In the genomic region with DNA sequence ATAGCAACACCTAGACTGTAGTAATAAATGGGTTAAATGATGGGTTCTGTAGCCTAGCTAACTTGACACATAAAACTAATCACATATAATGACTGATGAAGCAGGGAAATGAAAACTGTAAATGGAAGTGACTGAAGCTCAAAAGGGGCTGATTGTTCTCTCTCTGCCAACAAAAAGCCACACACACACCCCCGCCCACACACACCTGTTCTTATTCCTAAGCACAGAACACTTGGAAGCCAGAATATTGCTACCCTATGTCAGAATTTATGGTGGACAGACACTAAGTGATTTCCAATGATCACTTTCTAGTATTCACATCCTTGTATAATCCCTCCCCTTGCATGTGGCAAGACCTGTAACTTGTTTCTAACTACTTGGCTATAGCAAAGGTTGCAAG, we compare ENCODE assay signal across 25 cellular contexts.
"Had no signal": no experiment of that assay in that cellular context is flagged by ENCODE, and none has a peak within 500 bp of the region (broad histone marks: within the 10 kb centered on the region; RNA-seq: fewer than 3 reads in every experiment).

No MANE protein-coding gene starts in this region.

- H3K27me3 ChIP-seq: neural progenitor cell, ovary, right lobe of liver, sigmoid colon, stomach, thyroid gland, tibial nerve, upper lobe of left lung, vagina had no signal

- FAIRE-seq: urothelium cell line had no signal

- H3K79me2 ChIP-seq: parathyroid adenoma had no signal

- H3K36me3 ChIP-seq: neural progenitor cell, ovary, right lobe of liver, sigmoid colon, stomach, thoracic aorta, thyroid gland, tibial nerve, upper lobe of left lung, vagina had no signal

- H3K9ac ChIP-seq: neural progenitor cell, parathyroid adenoma had no signal

- H3K27ac ChIP-seq: neural progenitor cell, ovary, parathyroid adenoma, psoas muscle, right lobe of liver, sigmoid colon, stomach, thoracic aorta, thyroid gland, tibial nerve, upper lobe of left lung, vagina had no signal

- DNase-seq: naive thymus-derived CD4-positive, alpha-beta T cell; natural killer cell; occipital lobe; ovary; posterior cingulate gyrus; psoas muscle; right cardiac atrium; right lobe of liver; sigmoid colon; stimulated activated CD4-positive, alpha-beta T cell treated with anti-CD3 and anti-CD28 coated beads, Interleukin-15, amount 100 ng/mL, for 24 hours; stimulated activated CD4-positive, alpha-beta T cell treated with anti-CD3 and anti-CD28 coated beads, Interleukin-2, amount 100 ng/mL, for 24 hours; stimulated activated CD4-positive, alpha-beta T cell treated with anti-CD3 and anti-CD28 coated beads, Interleukin-2, amount 100 ng/mL, for 48 hours; stimulated activated CD4-positive, alpha-beta T cell treated with anti-CD3 and anti-CD28 coated beads, Interleukin-4, amount 100 ng/mL, for 24 hours; stimulated activated naive B cell treated with anti-CD40 and anti-IgM and Interleukin-4, amounts not matched to agents 10 μg/mL and 1 μg/mL and 100 μg/mL, for 72 hours; stimulated activated naive CD4-positive, alpha-beta T cell treated with Interleukin-2 at 50 U/mL for 16 hours; stomach; thyroid gland; trophoblast cell; upper lobe of left lung had no signal

- H2AFZ ChIP-seq: neural progenitor cell, parathyroid adenoma had no signal

- H3K4me1 ChIP-seq: neural progenitor cell, parathyroid adenoma, psoas muscle, right lobe of liver, sigmoid colon, stomach, thyroid gland, tibial nerve, upper lobe of left lung, vagina had no signal

- H3K9me3 ChIP-seq: ovary, psoas muscle, right lobe of liver, sigmoid colon, stomach, thoracic aorta, thyroid gland, tibial nerve, upper lobe of left lung, vagina had no signal

- H3K4me3 ChIP-seq: neural progenitor cell, ovary, psoas muscle, right lobe of liver, sigmoid colon, stomach, thoracic aorta, thyroid gland, tibial nerve, upper lobe of left lung, vagina had no signal

- H3K4me2 ChIP-seq: neural progenitor cell had no signal
